9 cellular contexts compared by ENCODE assay signal in genomic region chr10:100482181-100482833, GRCh38. TPM values are rescaled to one million over a fixed set of nuclear protein-coding genes. Genes with fewer than 3 reads are reported as not detected.
DNase-seq lines count a peak whose midpoint lies in the region; ATAC-seq, FAIRE-seq and TF ChIP-seq lines count a peak whose summit lies in the region.
"Had no signal": no experiment of that assay in that cellular context is flagged by ENCODE, and none has a peak within 500 bp of the region (broad histone marks: within the 10 kb centered on the region; RNA-seq: fewer than 3 reads in every experiment).

No MANE protein-coding gene starts in this region.

- peak overlapping the region; percentile 18; the same call in 1 of the 2 replicates for H3K14ac ChIP-seq in H9 (ENCODE audit: insufficient read depth, low read length)

- H4K5ac ChIP-seq in H9 (ENCODE audit: insufficient read length, low read depth, low read length), result no peak overlapping the region

- H3K27ac ChIP-seq in H9 (ENCODE audit: insufficient read length, low read depth, low read length), result no peak overlapping the region
- H3K27ac ChIP-seq in keratinocyte (ENCODE audit: control insufficient read depth, insufficient read depth, low read length), result no peak overlapping the region
- no peak overlapping the region for H3K27ac ChIP-seq in spleen

- H3K27me3 Mint-ChIP-seq in Caco-2 (ENCODE audit: insufficient read depth, unreplicated experiment) (peaks cover 18% of the 10 kb centered on the region), H9 (ENCODE audit: low read depth) (peaks cover 96% of the 10 kb centered on the region)

- H3K79me2 ChIP-seq in H9 (ENCODE audit: insufficient read depth, low read length) (no peaks in the 10 kb centered on the region), keratinocyte (ENCODE audit: control insufficient read depth, insufficient read depth, low read length) (no peaks in the 10 kb centered on the region)

- H3K4me1 ChIP-seq in Caco-2, result no peaks in the 10 kb centered on the region
- peaks cover 7% of the 10 kb centered on the region for H3K4me1 ChIP-seq in H9 (ENCODE audit: insufficient read depth, low read length)
- peaks cover 10% of the 10 kb centered on the region for H3K4me1 ChIP-seq in keratinocyte (ENCODE audit: control insufficient read depth, extremely low read depth, insufficient read depth, low read length)
- H3K4me1 ChIP-seq in spleen, result peaks cover 11 to 26% (median 18%) of the 10 kb centered on the region in 6 donors

- POLR2A ChIA-PET in Caco-2 (lab: Charles Lee), result interaction anchor here (0.5 kb wide), 1 partner anchor 344 kb away, joined by 3 read pairs; no protein-coding TSS in a partner anchor

- H3K9me3 ChIP-seq in Caco-2 (no peaks in the 10 kb centered on the region), H9 (ENCODE audit: control insufficient read depth, low read depth, low read length) (no peaks in the 10 kb centered on the region), keratinocyte (ENCODE audit: control insufficient read depth, low read depth, low read length) (no peaks in the 10 kb centered on the region), spleen (no peaks in the 10 kb centered on the region)

- WGBS in H9 (ENCODE audit: extremely low coverage, insufficient read length, low lambda C conversion rate), result no CpG with 5 or more reads among the region's 59 CpGs
- 0 to 1% (median 1%) methylated on average over 25 to 59 of the region's 59 CpGs for WGBS in spleen, 5 donors

- H3K9me1 ChIP-seq in keratinocyte (ENCODE audit: control insufficient read depth, extremely low read depth, insufficient read depth, low read length), result no peaks in the 10 kb centered on the region

- TF ChIP-seq POLR2A in spleen (IDR thresholded peaks at IDR 0.05), result no peak

- H3K56ac ChIP-seq in H9 (ENCODE audit: insufficient read length, low read depth, low read length), result no peak overlapping the region

- dilution Hi-C loops in keratinocyte (cut with MboI; ENCODE audit: extremely low pct_ligation_motif_present, low sequenced_read_pairs), result no loop called here

- BruUV-seq in Caco-2 (replicated peaks; lab: Mats Ljungman, UMichigan), result no TSS peak

- no peak for FAIRE-seq in keratinocyte (lab: Jason Lieb, UNC)

- H3K36me3 ChIP-seq in Caco-2 (ENCODE audit: control insufficient read depth, insufficient read depth, low read length), result no peaks in the 10 kb centered on the region
- H3K36me3 ChIP-seq in keratinocyte (ENCODE audit: control insufficient read depth in 2 of 2, extremely low read depth in 1 of 2, insufficient read depth in 2 of 2, low read length in 2 of 2), result peaks cover 0 to 1% of the 10 kb centered on the region in 2 experiments
- H3K36me3 ChIP-seq in spleen, result peaks cover 0 to 29% (median 5%) of the 10 kb centered on the region in 6 donors

- H3K4me3 Mint-ChIP-seq in Caco-2 (ENCODE audit: unreplicated experiment) (peak overlapping the region; percentile 74), H9 (peak overlapping the region; percentile 57 to 80)

- H2BK12ac ChIP-seq in H9 (ENCODE audit: insufficient read length, low read depth, low read length), result no peak overlapping the region

- H3K23ac ChIP-seq in H9 (ENCODE audit: insufficient read length, low read depth, low read length), result no peak overlapping the region

- H3K36me3 Mint-ChIP-seq in Caco-2 (ENCODE audit: insufficient read depth, unreplicated experiment), result peaks cover 7% of the 10 kb centered on the region
- peaks cover 2 to 4% (median 3%) of the 10 kb centered on the region in 3 experiments; a peak in 3 of 7 replicates for H3K36me3 Mint-ChIP-seq in H9 (ENCODE audit: insufficient read depth in 1 of 3, low read depth in 3 of 3)

- no peak overlapping the region for H2BK120ac ChIP-seq in H9 (ENCODE audit: low read depth, low read length, poor library complexity, severe bottlenecking)

- DNase-seq in Caco-2, result peak; percentile 71 to 83
- peak; percentile 88 for DNase-seq in H9
- DNase-seq in NCI-H2196 (lab: John Stamatoyannopoulos, UW; ENCODE audit: unreplicated experiment), result peak; percentile 53
- peak; percentile 44 to 53 for DNase-seq in activated CD4-positive, alpha-beta T cell treated with anti-CD3 and anti-CD28 coated beads for 24 hours (ENCODE audit: low read depth in 2 of 2)
- peak; percentile 38 for DNase-seq in cerebellum (ENCODE audit: low spot score)
- DNase-seq in keratinocyte (ENCODE audit: low read depth, low spot score), result no peak
- DNase-seq in spleen, result peak; percentile 92

- H3K4me3 ChIP-seq in Caco-2 (ENCODE audit: low read depth, low read length) (peak overlapping the region; percentile 44), keratinocyte (ENCODE audit: control insufficient read depth in 2 of 3, extremely low read depth in 1 of 3, insufficient read depth in 2 of 3, low read depth in 1 of 3, low read length in 3 of 3) (peak overlapping the region; percentile 26 to 77 (median 66)), spleen (peak overlapping the region; percentile 41 to 77 (median 54))

- H3K27ac Mint-ChIP-seq in Caco-2 (ENCODE audit: unreplicated experiment) (no peak overlapping the region), H9 (no peak overlapping the region)

- H3K9ac ChIP-seq in H9 (ENCODE audit: extremely low read depth, insufficient read length, low read length) (no peak overlapping the region), keratinocyte (ENCODE audit: control insufficient read depth, extremely low read depth, insufficient read depth, low read length) (peak overlapping the region; percentile 30)

- H2AFZ ChIP-seq in H9 (ENCODE audit: low read length) (no peak overlapping the region), keratinocyte (ENCODE audit: control insufficient read depth, low read length) (peak overlapping the region; percentile 81)

- H3T11ph ChIP-seq in H9 (ENCODE audit: low read length), result no peak overlapping the region

- no peaks in the 10 kb centered on the region for H4K20me1 ChIP-seq in H9 (ENCODE audit: control insufficient read depth, insufficient read depth, insufficient read length)
- H4K20me1 ChIP-seq in keratinocyte (ENCODE audit: control insufficient read depth, extremely low read depth, insufficient read depth, low read length), result peaks cover 3% of the 10 kb centered on the region

- H2BK20ac ChIP-seq in H9 (ENCODE audit: low read depth, low read length, poor library complexity, severe bottlenecking), result no peak overlapping the region

- H2BK15ac ChIP-seq in H9 (ENCODE audit: low read depth, low read length), result no peak overlapping the region

- peaks cover 8% of the 10 kb centered on the region for H3K23me2 ChIP-seq in H9 (ENCODE audit: insufficient read length, low read depth, low read length, poor library complexity, severe bottlenecking)

- H3K27me3 ChIP-seq in Caco-2 (replicated peaks; ENCODE audit: control insufficient read depth, insufficient read depth, low read length), result no peaks in the 10 kb centered on the region; the same call in 1 of the 2 replicates
- H3K27me3 ChIP-seq in H9 (ENCODE audit: insufficient read depth, low read length), result peaks cover 58% of the 10 kb centered on the region
- H3K27me3 ChIP-seq in keratinocyte (ENCODE audit: control insufficient read depth, extremely low read depth, insufficient read depth, low read length), result peaks cover 37% of the 10 kb centered on the region
- peaks cover 0 to 60% (median 14%) of the 10 kb centered on the region in 7 donors for H3K27me3 ChIP-seq in spleen (replicated peaks in 1 of 7)

- no peak overlapping the region for H4K8ac ChIP-seq in H9 (replicated peaks; ENCODE audit: insufficient read length, low read depth, low read length)

- H3K4me2 ChIP-seq in H9 (ENCODE audit: insufficient read depth, insufficient read length, low read length) (peak overlapping the region; percentile 67), keratinocyte (ENCODE audit: control insufficient read depth, extremely low read depth, insufficient read depth, low read depth, low read length) (peak overlapping the region; percentile 96)

- H2BK5ac ChIP-seq in H9 (ENCODE audit: insufficient read length, low read length), result no peak overlapping the region

- no peaks in the 10 kb centered on the region for H3K9me3 Mint-ChIP-seq in Caco-2 (ENCODE audit: unreplicated experiment)
- H3K9me3 Mint-ChIP-seq in H9, result 0 out of 5 replicates have a peak, but pooled peaks cover 0 to 3% of the 10 kb centered on the region in 2 experiments

- no peaks in the 10 kb centered on the region for H3K79me1 ChIP-seq in H9 (ENCODE audit: insufficient read depth, low read depth, low read length, poor library complexity, severe bottlenecking)

- no peak for ATAC-seq in HG03457 (IDR thresholded peaks at IDR 0.05; ENCODE audit: unreplicated experiment)

- peak; percentile 92 to 94 for TF ChIP-seq CTCF in Caco-2 (IDR thresholded peaks at IDR 0.05; ENCODE audit: insufficient read depth in 1 of 2, low read depth in 1 of 2, low read length in 1 of 2, severe bottlenecking in 1 of 2, unreplicated experiment in 1 of 2)
- peak; percentile 99 for TF ChIP-seq CTCF in H9 (conservative IDR thresholded peaks at IDR 0.05)
- TF ChIP-seq CTCF in keratinocyte (optimal IDR thresholded peaks at IDR 0.05 in 1 of 3, IDR thresholded peaks at IDR 0.05 in 1 of 3, conservative IDR thresholded peaks at IDR 0.05 in 1 of 3; ENCODE audit: extremely low read depth in 1 of 3, insufficient read depth in 2 of 3, low read length in 3 of 3), result peak; percentile 76 to 89 (median 79)
- peak in 10 of 11 experiments; percentile 26 to 92 (median 78) for TF ChIP-seq CTCF in spleen (IDR thresholded peaks at IDR 0.05 in 8 of 11, conservative IDR thresholded peaks at IDR 0.05 in 3 of 11)

- intact Hi-C loops in Caco-2 (cut with micrococcal nuclease; ENCODE audit: unreplicated experiment) (loop anchor here (1.0 kb wide), 3 partner anchors 22 to 48 kb away; no protein-coding TSS in a partner anchor), spleen (cut with DNase I; ENCODE audit: low total_unique reads) (no loop called here)

- peaks cover 13% of the 10 kb centered on the region for H3K4me1 Mint-ChIP-seq in Caco-2 (ENCODE audit: low read depth, unreplicated experiment)
- peaks cover 49 to 52% of the 10 kb centered on the region in 2 experiments for H3K4me1 Mint-ChIP-seq in H9

- CTCF ChIA-PET in Caco-2 (lab: Charles Lee), result interaction anchor here (0.9 to 2.9 kb wide), 16 partner anchors 9 to 396 kb away, joined by 3 to 49 read pairs (median 6); partner anchors contain the start of gene HIF1AN

- H4K91ac ChIP-seq in H9 (ENCODE audit: insufficient read length, low read depth, low read length), result no peak overlapping the region

- no peak overlapping the region for H3K18ac ChIP-seq in H9 (ENCODE audit: insufficient read length, low read depth, low read length)

- no peak overlapping the region for H2AK5ac ChIP-seq in H9 (ENCODE audit: insufficient read length, low read length)

- no peak overlapping the region for H3K4ac ChIP-seq in H9 (ENCODE audit: low read depth, low read length)

RNA-seq across cellular contexts. Expression of gene WNT8B, which starts 19.5 kb away (rescaled TPM):
- total RNA-seq in Caco-2 (2022) (0.14 TPM in 1 of 2 replicates, not detected in the other), H9 (2021) (not detected in 2 replicates), cerebellum (not detected), spleen (not detected)
- polyA plus RNA-seq in keratinocyte (not detected in 3 replicates), spleen (under 1 TPM in 1 of 3 donors, not detected in 2; 0.03 TPM)
- polyA plus RNA-seq in keratinocyte (2011; ENCODE audit: low read depth), result not detected
- polyA plus RNA-seq in keratinocyte (2011; cell fraction: cytosol; rRNA removed), result not detected in 2 replicates
- polyA plus RNA-seq in keratinocyte (2011; cell fraction: nucleus; rRNA removed), result not detected in 2 replicates
- polyA plus RNA-seq in keratinocyte (2012; ENCODE audit: low replicate concordance), result not detected in 2 replicates
- polyA minus RNA-seq in keratinocyte, result not detected in 3 replicates
- polyA minus RNA-seq in keratinocyte (2011; cell fraction: cytosol; rRNA and poly(A)+ RNA removed), result not detected
- not detected in 2 replicates for polyA minus RNA-seq in keratinocyte (2011; cell fraction: nucleus; rRNA and poly(A)+ RNA removed)
- total RNA-seq: activated CD8-positive, alpha-beta memory T cell treated with anti-CD3 and anti-CD28 coated beads for 36 hours had no signal

RNA-seq across cellular contexts. Expression of gene SEC31B, which starts 37.4 kb away (rescaled TPM):
- 5.1 and 7.0 TPM in 2 replicates for total RNA-seq in Caco-2 (2022)
- total RNA-seq in H9 (2021), result 6.3 and 6.6 TPM in 2 replicates
- total RNA-seq in cerebellum, result 10.8 TPM
- polyA plus RNA-seq in keratinocyte, result 3.4 to 6.6 TPM (median 4.9 TPM) in 3 replicates
- 1.4 TPM for polyA plus RNA-seq in keratinocyte (2011; ENCODE audit: low read depth)
- polyA plus RNA-seq in keratinocyte (2011; cell fraction: cytosol; rRNA removed), result 0.12 and 0.49 TPM in 2 replicates
- 45.5 and 51.0 TPM in 2 replicates for polyA plus RNA-seq in keratinocyte (2011; cell fraction: nucleus; rRNA removed)
- polyA plus RNA-seq in keratinocyte (2012; ENCODE audit: low replicate concordance), result 1.5 and 4.6 TPM in 2 replicates
- polyA minus RNA-seq in keratinocyte, result 4.9 to 6.0 TPM (median 5.2 TPM) in 3 replicates
- not detected for polyA minus RNA-seq in keratinocyte (2011; cell fraction: cytosol; rRNA and poly(A)+ RNA removed)
- 5.1 and 9.7 TPM in 2 replicates for polyA minus RNA-seq in keratinocyte (2011; cell fraction: nucleus; rRNA and poly(A)+ RNA removed)
- 10 to 100 TPM; 16.0 to 30.7 (median 21.6) TPM for total RNA-seq in spleen
- polyA plus RNA-seq in spleen, result 10 to 100 TPM; 12.0 to 20.8 (median 19.1) TPM

RNA-seq across cellular contexts. Expression of gene NDUFB8, which starts 47.4 kb away (rescaled TPM):
- total RNA-seq in Caco-2 (2022) (249 and 255 TPM in 2 replicates), H9 (2021) (194 and 205 TPM in 2 replicates), cerebellum (123 TPM), spleen (100 to 1,000 TPM in 6 of 7 donors, 10 to 100 TPM in 1; 96.2 to 142 (median 128) TPM)
- polyA plus RNA-seq in keratinocyte (178 to 184 TPM (median 178 TPM) in 3 replicates), spleen (100 to 1,000 TPM; 196 to 261 (median 256) TPM)
- 83.6 TPM for polyA plus RNA-seq in keratinocyte (2011; ENCODE audit: low read depth)
- polyA plus RNA-seq in keratinocyte (2011; cell fraction: cytosol; rRNA removed), result 128 and 154 TPM in 2 replicates
- polyA plus RNA-seq in keratinocyte (2011; cell fraction: nucleus; rRNA removed), result 105 and 106 TPM in 2 replicates
- polyA plus RNA-seq in keratinocyte (2012; ENCODE audit: low replicate concordance), result 146 and 219 TPM in 2 replicates
- 104 to 165 TPM (median 129 TPM) in 3 replicates for polyA minus RNA-seq in keratinocyte
- polyA minus RNA-seq in keratinocyte (2011; cell fraction: cytosol; rRNA and poly(A)+ RNA removed), result 78.1 TPM
- 19.7 and 28.8 TPM in 2 replicates for polyA minus RNA-seq in keratinocyte (2011; cell fraction: nucleus; rRNA and poly(A)+ RNA removed)

RNA-seq across cellular contexts. Expression of gene HIF1AN, which starts 53.4 kb away (rescaled TPM):
- 71.2 and 72.5 TPM in 2 replicates for total RNA-seq in Caco-2 (2022)
- 53.8 and 58.7 TPM in 2 replicates for total RNA-seq in H9 (2021)
- total RNA-seq in cerebellum, result 22.0 TPM
- polyA plus RNA-seq in keratinocyte, result 12.3 to 16.8 TPM (median 13.9 TPM) in 3 replicates
- polyA plus RNA-seq in keratinocyte (2011; ENCODE audit: low read depth), result 7.1 TPM
- 8.4 and 18.2 TPM in 2 replicates for polyA plus RNA-seq in keratinocyte (2011; cell fraction: cytosol; rRNA removed)
- 17.4 and 19.1 TPM in 2 replicates for polyA plus RNA-seq in keratinocyte (2011; cell fraction: nucleus; rRNA removed)
- polyA plus RNA-seq in keratinocyte (2012; ENCODE audit: low replicate concordance), result 15.6 and 21.0 TPM in 2 replicates
- 20.5 to 29.1 TPM (median 20.7 TPM) in 3 replicates for polyA minus RNA-seq in keratinocyte
- 11.1 TPM for polyA minus RNA-seq in keratinocyte (2011; cell fraction: cytosol; rRNA and poly(A)+ RNA removed)
- 8.2 and 16.4 TPM in 2 replicates for polyA minus RNA-seq in keratinocyte (2011; cell fraction: nucleus; rRNA and poly(A)+ RNA removed)
- 10 to 100 TPM; 18.2 to 48.2 (median 37.7) TPM for total RNA-seq in spleen
- 1 to 10 TPM; 3.0 to 6.4 (median 3.6) TPM for polyA plus RNA-seq in spleen
